Comparison of ENCODE assay signal across 13 cellular contexts in the genomic region with DNA sequence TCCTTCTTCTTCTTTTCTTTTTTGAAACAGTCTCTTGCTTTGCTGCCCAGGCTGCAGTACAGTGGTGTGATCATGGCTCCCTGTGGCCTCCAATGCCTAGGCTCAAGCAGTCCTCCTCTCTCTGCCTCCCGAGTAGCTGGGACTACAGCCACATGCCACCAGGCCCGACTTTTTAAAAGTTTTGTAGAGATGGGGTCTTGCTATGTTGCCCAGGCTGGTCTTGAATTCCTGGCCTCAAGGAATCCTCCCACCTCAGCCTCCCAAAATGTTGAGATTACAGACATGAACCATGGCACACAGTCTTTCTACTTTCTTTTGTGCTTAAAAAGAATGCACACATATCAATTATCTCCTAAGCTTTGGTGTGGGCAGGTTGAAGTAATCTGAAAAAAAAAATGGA.
DNase-seq lines count a peak whose midpoint lies in the region; ATAC-seq, FAIRE-seq and TF ChIP-seq lines count a peak whose summit lies in the region.
"Had no signal": no experiment of that assay in that cellular context is flagged by ENCODE, and none has a peak within 500 bp of the region (broad histone marks: within the 10 kb centered on the region; RNA-seq: fewer than 3 reads in every experiment).

No MANE protein-coding gene starts in this region.

- no peaks in the 10 kb centered on the region for H3K36me3 ChIP-seq in BLaER1 treated with 17β-estradiol and CSF1 and Interleukin-3, amounts not matched to agents 10 nM and 100 nM
- H3K36me3 ChIP-seq in HEK293 (ENCODE audit: control insufficient read depth in 2 of 2, insufficient read depth in 1 of 2, low read length in 2 of 2) (no peaks in the 10 kb centered on the region), K562 (ENCODE audit: control insufficient read depth, insufficient read depth, low read length) (no peaks in the 10 kb centered on the region)

- H3K4me2 ChIP-seq in BLaER1 treated with 17β-estradiol and CSF1 and Interleukin-3, amounts not matched to agents 10 nM and 100 nM: peak overlapping the region in 9 of 11 experiments; percentile 29 to 71 (median 56); a peak in 14 of 22 replicates
- no peak overlapping the region for H3K4me2 ChIP-seq in K562 (ENCODE audit: insufficient read depth, low read length)
- H3K4me2 ChIP-seq: GM23338 had no signal

- H3K9ac ChIP-seq in BLaER1 treated with 17β-estradiol and CSF1 and Interleukin-3, amounts not matched to agents 10 nM and 100 nM: peak overlapping the region in 4 of 11 experiments; percentile 2 to 44 (median 28); a peak in 1 of 22 replicates
- no peak overlapping the region for H3K9ac ChIP-seq in K562 (ENCODE audit: insufficient read depth in 1 of 2, low read depth in 2 of 2, low read length in 2 of 2)

- H3K27ac ChIP-seq in BLaER1 treated with 17β-estradiol and CSF1 and Interleukin-3, amounts not matched to agents 10 nM and 100 nM: peak overlapping the region in 6 of 11 experiments; percentile 22 to 66 (median 48); a peak in 9 of 22 replicates
- H3K27ac ChIP-seq in HEK293 (ENCODE audit: extremely low read depth, low read depth, low read length) (no peak overlapping the region), K562 (ENCODE audit: extremely low read depth, low read depth, low read length) (no peak overlapping the region)

- peaks cover 0 to 9% (median 4%) of the 10 kb centered on the region in 11 experiments; a peak in 4 of 22 replicates for H3K27me3 ChIP-seq in BLaER1 treated with 17β-estradiol and CSF1 and Interleukin-3, amounts not matched to agents 10 nM and 100 nM
- peaks cover 12 to 35% of the 10 kb centered on the region in 2 experiments; a peak in 4 of 5 replicates for H3K27me3 ChIP-seq in K562 (ENCODE audit: control insufficient read depth in 2 of 2, insufficient read depth in 2 of 2, low read length in 2 of 2)

- DNase-seq in K562 (ENCODE audit: extremely low read depth in 1 of 4, low spot score in 3 of 4): no peak
- DNase-seq in posterior vena cava (ENCODE audit: low spot score): peak; percentile 30
- DNase-seq in RPMI8226: no peak
- DNase-seq: Caco-2; CD8-positive, alpha-beta memory T cell; DMS53; H9 had no signal

- H3K4me3 ChIP-seq in BLaER1 treated with 17β-estradiol and CSF1 and Interleukin-3, amounts not matched to agents 10 nM and 100 nM: no peak overlapping the region
- H3K4me3 ChIP-seq in HEK293 (ENCODE audit: low read depth, low read length): no peak overlapping the region
- no peak overlapping the region for H3K4me3 ChIP-seq in K562
- H3K4me3 ChIP-seq: GM23338 had no signal

- POLR2A ChIA-PET in HEK293 (lab: Yijun Ruan, JAX): no interaction called here
- POLR2A ChIA-PET in K562 (lab: Yijun Ruan, JAX): interaction anchor here (0.6 to 1.4 kb wide), 3 partner anchors 20 to 1579 kb away, joined by 3 to 5 read pairs (median 3); no protein-coding TSS in a partner anchor

- TF ChIP-seq RAD21 in K562 (CRISPR knock-in tag; conservative IDR thresholded peaks at IDR 0.05 in 1 of 2, IDR thresholded peaks at IDR 0.05 in 1 of 2): no peak

- H2AFZ ChIP-seq in K562 (ENCODE audit: low read depth, low read length): no peak overlapping the region
- H2AFZ ChIP-seq: GM23338 had no signal

- in situ Hi-C loops in K562 (cut with MboI): no loop called here

- TF ChIP-seq CTCF in HEK293 (tag by site-specific recombination; IDR thresholded peaks at IDR 0.05): no peak
- no peak for TF ChIP-seq CTCF in K562 (IDR thresholded peaks at IDR 0.05 in 2 of 3, conservative IDR thresholded peaks at IDR 0.05 in 1 of 3; ENCODE audit: insufficient read depth in 2 of 3, low read depth in 1 of 3, low read length in 3 of 3)

- TF ChIP-seq EP300 in K562 (IDR thresholded peaks at IDR 0.05; ENCODE audit: low read length): no peak

- H3K4me1 ChIP-seq in BLaER1 treated with 17β-estradiol and CSF1 and Interleukin-3, amounts not matched to agents 10 nM and 100 nM: peaks cover 0 to 46% (median 30%) of the 10 kb centered on the region in 10 experiments; a peak in 17 of 20 replicates
- H3K4me1 ChIP-seq in HEK293 (ENCODE audit: control insufficient read depth, insufficient read depth, low read length) (no peaks in the 10 kb centered on the region), K562 (replicated peaks in 1 of 2; ENCODE audit: control insufficient read depth in 2 of 2, insufficient read depth in 2 of 2, low read length in 2 of 2) (peaks cover 0 to 13% of the 10 kb centered on the region in 2 experiments; a peak in 3 of 5 replicates)
- H3K4me1 ChIP-seq: Caco-2 had no signal

- no peaks in the 10 kb centered on the region for H3K79me2 ChIP-seq in K562 (ENCODE audit: control insufficient read depth, insufficient read depth, low read length)

- ATAC-seq in K562 (no peak), GM18909 (IDR thresholded peaks at IDR 0.05; ENCODE audit: poor library complexity, unreplicated experiment) (no peak), esophagus mucosa (no peak)
- ATAC-seq: GM23338 had no signal

- no peak for FAIRE-seq in K562 (lab: Jason Lieb, UNC)
- FAIRE-seq: A204.1 had no signal

- H3K9me3 ChIP-seq in BLaER1 treated with 17β-estradiol and CSF1 and Interleukin-3, amounts not matched to agents 10 nM and 100 nM (replicated peaks in 1 of 11): no peaks in the 10 kb centered on the region
- H3K9me3 ChIP-seq in HEK293 (ENCODE audit: control insufficient read depth, insufficient read depth, low read depth, low read length) (no peaks in the 10 kb centered on the region), K562 (replicated peaks; ENCODE audit: control insufficient read depth, insufficient read depth, low read depth, low read length) (no peaks in the 10 kb centered on the region)
- H3K9me3 ChIP-seq: Caco-2 had no signal

- 0% methylated on average over 2 of the region's 2 CpGs for WGBS in K562 (ENCODE audit: insufficient coverage, low coverage, missing lambda C conversion rate)

- CTCF ChIA-PET in HEK293 (lab: Yijun Ruan, JAX) (interaction anchor here (0.6 to 0.7 kb wide), 2 partner anchors 72 to 1131 kb away, joined by 3 read pairs; no protein-coding TSS in a partner anchor), K562 (lab: Yijun Ruan, JAX; ENCODE audit: low intra/inter-chr PET ratio) (interaction anchor here (0.6 kb wide), 1 partner anchor 911 kb away, joined by 3 read pairs; no protein-coding TSS in a partner anchor)

- H4K20me1 ChIP-seq in BLaER1 treated with 17β-estradiol and CSF1 and Interleukin-3, amounts not matched to agents 10 nM and 100 nM: no peaks in the 10 kb centered on the region
- H4K20me1 ChIP-seq in K562 (replicated peaks; ENCODE audit: control insufficient read depth, insufficient read depth, low read length): no peaks in the 10 kb centered on the region

- TF ChIP-seq POLR2A in K562 (conservative IDR thresholded peaks at IDR 0.05): no peak

- no TSS peak for BruUV-seq in K562 (replicated peaks; lab: Mats Ljungman, UMichigan)

- no peaks in the 10 kb centered on the region for H3K9me1 ChIP-seq in K562 (ENCODE audit: control insufficient read depth, insufficient read depth, low read length)

- intact Hi-C loops in K562 (cut with micrococcal nuclease) (loop anchor here (10.0 kb wide), 1 partner anchor 100 kb away; no protein-coding TSS in a partner anchor), posterior vena cava (cut with DNase I) (loop anchor here in 1 of 2 donors (10.0 kb wide), 1 partner anchor 1130 kb away; no protein-coding TSS in a partner anchor)

TF ChIP-seq in HEK293, 187 proteins besides CTCF, POLR2A, EP300 and RAD21:
- TF ChIP-seq ZNF121 (tag by site-specific recombination; IDR thresholded peaks at IDR 0.05) (peak; percentile 74), SCRT1 (tag by site-specific recombination; IDR thresholded peaks at IDR 0.05; ENCODE audit: borderline replicate concordance) (no peak)

TF ChIP-seq in K562, 482 proteins besides CTCF, POLR2A, EP300 and RAD21:
- TF ChIP-seq ZNF121 (CRISPR knock-in tag; conservative IDR thresholded peaks at IDR 0.05) (peak; percentile 87), ZNF174 (CRISPR knock-in tag; IDR thresholded peaks at IDR 0.05) (no peak), HNRNPK (IDR thresholded peaks at IDR 0.05; ENCODE audit: low read depth, low read length, poor library complexity, severe bottlenecking) (no peak), RBM25 (IDR thresholded peaks at IDR 0.05; ENCODE audit: low read depth, low read length, severe bottlenecking) (peak; percentile 39)
TF ChIP-seq in K562: peak in this region for 2.

Comparison
In these comparisons a context has a peak if more than half of its experiments do, and no peak if none do; other contexts are left out.
1. H3K27ac ChIP-seq: peak in BLaER1 treated with 17β-estradiol and CSF1 and Interleukin-3, amounts not matched to agents 10 nM and 100 nM (6 of 11); none in HEK293 (single experiment) and K562 (single experiment).